21 cellular contexts compared by ENCODE assay signal in the genomic region with DNA sequence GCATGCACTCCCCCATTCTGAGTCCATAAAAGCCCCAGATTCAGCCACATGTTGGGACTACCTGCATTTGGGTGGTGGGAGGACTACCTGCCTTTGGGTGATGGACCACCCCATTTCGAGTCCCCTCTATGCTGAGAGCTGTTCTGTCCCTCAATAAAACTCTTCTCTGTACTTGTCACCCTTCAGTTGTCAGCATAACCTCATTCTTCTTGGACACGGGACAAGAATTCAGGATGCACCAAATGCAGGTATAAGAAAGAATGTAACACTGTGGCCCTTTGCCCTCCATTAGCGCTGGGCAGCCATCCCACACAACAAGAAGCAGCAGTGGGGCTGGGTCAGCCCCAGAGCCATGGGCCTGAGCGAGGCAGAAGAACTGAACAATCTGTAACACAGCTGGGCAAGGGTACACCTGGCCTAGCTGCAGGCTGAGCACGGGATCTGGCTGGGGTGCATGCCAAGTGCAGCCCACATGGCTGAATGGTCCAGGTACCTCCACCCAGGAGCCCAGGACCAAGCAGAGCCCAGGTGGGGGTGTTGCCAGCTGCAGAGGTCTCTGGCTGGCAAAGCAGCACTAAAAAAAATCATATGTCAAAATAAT.
DNase-seq lines count a peak whose midpoint lies in the region; ATAC-seq and TF ChIP-seq lines count a peak whose summit lies in the region.
"Had no signal": no experiment of that assay in that cellular context is flagged by ENCODE, and none has a peak within 500 bp of the region (broad histone marks: within the 10 kb centered on the region; RNA-seq: fewer than 3 reads in every experiment).

No MANE protein-coding gene starts in this region.

- H3K4me3 Mint-ChIP-seq in naive thymus-derived CD8-positive, alpha-beta T cell = no peak overlapping the region
- H3K4me3 Mint-ChIP-seq: CD14-positive monocyte; CD8-positive, alpha-beta memory T cell had no signal

- no peak overlapping the region for H3K27ac Mint-ChIP-seq in naive thymus-derived CD8-positive, alpha-beta T cell
- H3K27ac Mint-ChIP-seq: CD14-positive monocyte; CD8-positive, alpha-beta memory T cell had no signal

- no peaks in the 10 kb centered on the region for H3K27me3 ChIP-seq in spleen (replicated peaks in 1 of 7)
- H3K27me3 ChIP-seq: BE2C, SJCRH30 had no signal

- no peak overlapping the region for H3K4me3 ChIP-seq in spleen
- H3K4me3 ChIP-seq: GM12878, SJCRH30 had no signal

- POLR2A ChIA-PET in naive thymus-derived CD8-positive, alpha-beta T cell (lab: Charles Lee) = no interaction called here

- intact Hi-C loops in spleen (cut with DNase I; ENCODE audit: low total_unique reads) = no loop called here

- H3K36me3 Mint-ChIP-seq in naive thymus-derived CD8-positive, alpha-beta T cell = no peaks in the 10 kb centered on the region
- H3K36me3 Mint-ChIP-seq: CD8-positive, alpha-beta memory T cell had no signal

- H3K4me1 ChIP-seq in spleen = no peaks in the 10 kb centered on the region
- H3K4me1 ChIP-seq: BE2C, SJCRH30 had no signal

- peaks cover 0 to 66% (median 48%) of the 10 kb centered on the region in 8 donors for H3K9me3 ChIP-seq in spleen
- H3K9me3 ChIP-seq: BE2C, SJCRH30 had no signal

- peaks cover 9 to 41% (median 15%) of the 10 kb centered on the region in 9 donors for H3K9me3 Mint-ChIP-seq in naive thymus-derived CD8-positive, alpha-beta T cell

- ATAC-seq in naive thymus-derived CD8-positive, alpha-beta T cell = no peak
- ATAC-seq: GM12878 had no signal

- no peaks in the 10 kb centered on the region for H3K27me3 Mint-ChIP-seq in naive thymus-derived CD8-positive, alpha-beta T cell
- H3K27me3 Mint-ChIP-seq: CD8-positive, alpha-beta memory T cell had no signal

- DNase-seq in DMS53 (lab: John Stamatoyannopoulos, UW) (peak; percentile 25), DMS53 treated with DMSO at 0.1 percent for 48 hours (lab: John Stamatoyannopoulos, UW; ENCODE audit: unreplicated experiment) (no peak), OCI-M1 (lab: John Stamatoyannopoulos, UW) (peak; percentile 16), left kidney (ENCODE audit: low read depth, low spot score) (peak; percentile 26), spleen (peak; percentile 59), AG20443 (ENCODE audit: low spot score) (no peak)
- no peak for DNase-seq in naive thymus-derived CD8-positive, alpha-beta T cell
- no peak for DNase-seq in stimulated activated CD4-positive, alpha-beta T cell treated with anti-CD3 and anti-CD28 coated beads, Interleukin-4, amount 100 ng/mL, for 4 hours
- DNase-seq: BE2C; Calu3; CD8-positive, alpha-beta memory T cell; GDM1; KBM-7; MM.1S; NCI-H2029; NCI-H2227 treated with DMSO at 0.1 percent for 48 hours; NCI-H526 treated with DMSO at 0.1 percent for 48 hours; SJCRH30 had no signal

- TF ChIP-seq POLR2A in spleen (IDR thresholded peaks at IDR 0.05) = no peak

- H3K27ac ChIP-seq in spleen = no peak overlapping the region
- H3K27ac ChIP-seq: 22Rv1, SJCRH30 had no signal

- no peaks in the 10 kb centered on the region for H3K4me1 Mint-ChIP-seq in naive thymus-derived CD8-positive, alpha-beta T cell
- H3K4me1 Mint-ChIP-seq: CD8-positive, alpha-beta memory T cell had no signal

- H3K36me3 ChIP-seq in spleen = peaks cover 0 to 8% (median 2%) of the 10 kb centered on the region in 6 donors
- H3K36me3 ChIP-seq: BE2C had no signal

- TF ChIP-seq CTCF in spleen (IDR thresholded peaks at IDR 0.05 in 8 of 11, conservative IDR thresholded peaks at IDR 0.05 in 3 of 11) = no peak

- WGBS in spleen, 5 donors = 75 to 84% (median 79%) methylated on average over 5 of the region's 5 CpGs

Comparison
In these comparisons a context has a peak if more than half of its experiments do, and no peak if none do; other contexts are left out.
1. DNase-seq: peak in DMS53 (single experiment), OCI-M1 (single experiment), left kidney (single experiment) and spleen (single experiment); none in DMS53 treated with DMSO at 0.1 percent for 48 hours (single experiment), naive thymus-derived CD8-positive, alpha-beta T cell (0 of 10), stimulated activated CD4-positive, alpha-beta T cell treated with anti-CD3 and anti-CD28 coated beads, Interleukin-4, amount 100 ng/mL, for 4 hours (0 of 2) and AG20443 (single experiment).